In the genomic region with DNA sequence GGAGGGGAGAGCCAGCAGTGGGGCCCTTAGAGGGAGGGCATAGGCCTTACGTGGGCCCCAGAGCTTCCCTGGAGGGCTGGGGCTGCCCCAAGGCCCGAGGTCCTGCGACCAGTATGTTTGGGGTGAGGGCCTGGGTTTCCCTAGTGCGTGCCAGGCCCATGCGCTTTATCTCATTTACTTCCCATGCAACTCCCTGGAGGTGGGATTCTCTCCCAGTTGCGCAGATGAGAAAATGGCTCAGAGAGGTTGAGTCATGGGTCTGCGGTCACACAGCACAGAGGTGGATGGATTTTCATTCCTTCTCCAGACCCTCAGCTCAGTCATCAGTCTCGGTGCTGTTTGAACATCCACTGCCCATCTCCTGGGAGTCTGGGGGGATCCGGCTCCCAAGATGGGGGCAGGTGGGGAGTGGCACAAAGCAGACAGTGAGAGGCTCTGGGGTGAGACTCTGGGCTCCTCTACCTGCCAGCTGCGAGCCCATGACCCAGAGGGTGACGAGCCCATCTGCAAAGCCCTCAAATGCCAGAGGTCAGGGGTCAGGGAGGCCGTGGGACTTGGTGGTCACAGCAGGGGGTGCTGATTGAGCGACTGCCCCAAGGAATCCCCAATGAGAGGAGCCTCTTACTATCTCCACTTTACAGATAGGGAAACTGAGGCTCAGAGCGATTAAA, we compare ENCODE assay signal across 17 cellular contexts.
A peak's percentile ranks its signal among the peaks of the same experiment; 100 is the strongest.
DNase-seq lines count a peak whose midpoint lies in the region; ATAC-seq, FAIRE-seq and TF ChIP-seq lines count a peak whose summit lies in the region.
"Had no signal": no experiment of that assay in that cellular context is flagged by ENCODE, and none has a peak within 500 bp of the region (broad histone marks: within the 10 kb centered on the region; RNA-seq: fewer than 3 reads in every experiment).

No MANE protein-coding gene starts in this region.

- intact Hi-C loops in cardiac septum (cut with DNase I) = no loop called here
- intact Hi-C loops in left ventricle myocardium inferior (cut with micrococcal nuclease) = no loop called here
- intact Hi-C loops in K562 (cut with micrococcal nuclease) = no loop called here

- no peak overlapping the region for H3K4me2 ChIP-seq in K562 (ENCODE audit: insufficient read depth, low read length)
- no peak overlapping the region for H3K4me2 ChIP-seq in osteoblast (ENCODE audit: insufficient read depth, low read length)
- H3K4me2 ChIP-seq: KMS-11, PC-9 had no signal

- H3K79me2 ChIP-seq in K562 (ENCODE audit: control insufficient read depth, insufficient read depth, low read length) = no peaks in the 10 kb centered on the region
- H3K79me2 ChIP-seq in osteoblast (ENCODE audit: insufficient read depth, low read length) = no peaks in the 10 kb centered on the region

- no peak for TF ChIP-seq CTCF in left ventricle myocardium inferior (IDR thresholded peaks at IDR 0.05; ENCODE audit: borderline replicate concordance)
- no peak for TF ChIP-seq CTCF in K562 (IDR thresholded peaks at IDR 0.05 in 2 of 3, conservative IDR thresholded peaks at IDR 0.05 in 1 of 3; ENCODE audit: insufficient read depth in 2 of 3, low read depth in 1 of 3, low read length in 3 of 3)
- no peak for TF ChIP-seq CTCF in osteoblast (IDR thresholded peaks at IDR 0.05; ENCODE audit: extremely low read depth, low read depth, low read length)

- no peaks in the 10 kb centered on the region for H3K9me3 ChIP-seq in left ventricle myocardium inferior (replicated peaks)
- no peaks in the 10 kb centered on the region for H3K9me3 ChIP-seq in K562 (replicated peaks; ENCODE audit: control insufficient read depth, insufficient read depth, low read depth, low read length)
- H3K9me3 ChIP-seq in osteoblast (ENCODE audit: low read depth, low read length) = no peaks in the 10 kb centered on the region
- H3K9me3 ChIP-seq: HAP-1 had no signal

- no peak for TF ChIP-seq RAD21 in K562 (CRISPR knock-in tag; conservative IDR thresholded peaks at IDR 0.05 in 1 of 2, IDR thresholded peaks at IDR 0.05 in 1 of 2)

- CTCF ChIA-PET in K562 (lab: Yijun Ruan, JAX; ENCODE audit: low intra/inter-chr PET ratio) = no interaction called here

- no peaks in the 10 kb centered on the region for H3K9me1 ChIP-seq in K562 (ENCODE audit: control insufficient read depth, insufficient read depth, low read length)

- no peak overlapping the region for H3K27ac ChIP-seq in left ventricle myocardium inferior (replicated peaks)
- no peak overlapping the region for H3K27ac ChIP-seq in K562 (ENCODE audit: extremely low read depth, low read depth, low read length)
- no peak overlapping the region for H3K27ac ChIP-seq in osteoblast (ENCODE audit: low read depth, low read length)
- H3K27ac ChIP-seq: C4-2B, KMS-11, PC-9 had no signal

- H3K27me3 ChIP-seq in left ventricle myocardium inferior (ENCODE audit: low read depth) (no peaks in the 10 kb centered on the region), K562 (ENCODE audit: control insufficient read depth in 2 of 2, insufficient read depth in 2 of 2, low read length in 2 of 2) (no peaks in the 10 kb centered on the region), osteoblast (ENCODE audit: insufficient read depth, low read length) (no peaks in the 10 kb centered on the region)

- H3K4me3 ChIP-seq in left ventricle myocardium inferior (no peak overlapping the region), K562 (no peak overlapping the region), osteoblast (ENCODE audit: insufficient read depth, low read length) (no peak overlapping the region)
- H3K4me3 ChIP-seq: HAP-1, PC-9 had no signal

- DNase-seq in cardiac septum (ENCODE audit: low spot score) = peak; percentile 53
- no peak for DNase-seq in left ventricle myocardium inferior
- no peak for DNase-seq in K562 (ENCODE audit: extremely low read depth in 1 of 4, low spot score in 3 of 4)
- peak; percentile 68 for DNase-seq in osteoblast (ENCODE audit: insufficient read length, low spot score, missing footprints)
- DNase-seq in HuH-7 (ENCODE audit: low spot score) = no peak
- DNase-seq: EL, NCI-H1436, NCI-H2029, NCI-H2171, NCI-H446 treated with DMSO at 0.1 percent for 48 hours, NCI-H748 treated with DMSO at 0.1 percent for 48 hours, PC-9 had no signal

- BruUV-seq in K562 (replicated peaks; lab: Mats Ljungman, UMichigan) = no TSS peak

- H2AFZ ChIP-seq in K562 (ENCODE audit: low read depth, low read length) (no peak overlapping the region), osteoblast (ENCODE audit: low read length) (no peak overlapping the region)
- H2AFZ ChIP-seq: PC-9 had no signal

- no peak for TF ChIP-seq POLR2A in K562 (conservative IDR thresholded peaks at IDR 0.05)

- no peaks in the 10 kb centered on the region; the same call in 1 of the 2 replicates for H4K20me1 ChIP-seq in K562 (replicated peaks; ENCODE audit: control insufficient read depth, insufficient read depth, low read length)
- no peaks in the 10 kb centered on the region for H4K20me1 ChIP-seq in osteoblast (ENCODE audit: insufficient read depth, low read length)

- no peaks in the 10 kb centered on the region for H3K36me3 ChIP-seq in left ventricle myocardium inferior
- no peaks in the 10 kb centered on the region for H3K36me3 ChIP-seq in K562 (ENCODE audit: control insufficient read depth, insufficient read depth, low read length)
- no peaks in the 10 kb centered on the region for H3K36me3 ChIP-seq in osteoblast (ENCODE audit: insufficient read depth, low read length)
- H3K36me3 ChIP-seq: HAP-1 had no signal

- no peak overlapping the region for H3K9ac ChIP-seq in K562 (ENCODE audit: insufficient read depth in 1 of 2, low read depth in 2 of 2, low read length in 2 of 2)
- H3K9ac ChIP-seq: KMS-11 had no signal

- 66% methylated on average over 14 of the region's 14 CpGs for WGBS in K562 (ENCODE audit: insufficient coverage, low coverage, missing lambda C conversion rate)

- H3K4me1 ChIP-seq in left ventricle myocardium inferior = peaks cover 13% of the 10 kb centered on the region
- H3K4me1 ChIP-seq in K562 (replicated peaks in 1 of 2; ENCODE audit: control insufficient read depth in 2 of 2, insufficient read depth in 2 of 2, low read length in 2 of 2) = peaks cover 6 to 59% of the 10 kb centered on the region in 2 experiments; a peak in 3 of 5 replicates
- no peaks in the 10 kb centered on the region for H3K4me1 ChIP-seq in osteoblast (ENCODE audit: insufficient read depth, low read length)
- H3K4me1 ChIP-seq: HAP-1 had no signal

- ATAC-seq in K562 (no peak), HG03175 (IDR thresholded peaks at IDR 0.05; ENCODE audit: unreplicated experiment) (no peak), GM21515 (IDR thresholded peaks at IDR 0.05; ENCODE audit: unreplicated experiment) (no peak)

- POLR2A ChIA-PET in K562 (lab: Yijun Ruan, JAX) = interaction anchor here (0.6 kb wide), 1 partner anchor 53 kb away, joined by 3 read pairs; no protein-coding TSS in a partner anchor

- in situ Hi-C loops in K562 (cut with MboI) = loop anchor here (10.0 kb wide), 1 partner anchor 202 kb away; no protein-coding TSS in a partner anchor

- FAIRE-seq in K562 (lab: Jason Lieb, UNC) = no peak

- no peak for TF ChIP-seq EP300 in K562 (IDR thresholded peaks at IDR 0.05; ENCODE audit: low read length)

TF ChIP-seq in K562, 482 proteins besides CTCF, POLR2A, EP300 and RAD21 (continues in another document):
- TF ChIP-seq, protein P1, sequence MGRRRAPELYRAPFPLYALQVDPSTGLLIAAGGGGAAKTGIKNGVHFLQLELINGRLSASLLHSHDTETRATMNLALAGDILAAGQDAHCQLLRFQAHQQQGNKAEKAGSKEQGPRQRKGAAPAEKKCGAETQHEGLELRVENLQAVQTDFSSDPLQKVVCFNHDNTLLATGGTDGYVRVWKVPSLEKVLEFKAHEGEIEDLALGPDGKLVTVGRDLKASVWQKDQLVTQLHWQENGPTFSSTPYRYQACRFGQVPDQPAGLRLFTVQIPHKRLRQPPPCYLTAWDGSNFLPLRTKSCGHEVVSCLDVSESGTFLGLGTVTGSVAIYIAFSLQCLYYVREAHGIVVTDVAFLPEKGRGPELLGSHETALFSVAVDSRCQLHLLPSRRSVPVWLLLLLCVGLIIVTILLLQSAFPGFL (CRISPR knock-in tag; IDR thresholded peaks at IDR 0.05) = no peak

Comparison
In these comparisons a context has a peak if more than half of its experiments do, and no peak if none do; other contexts are left out.
1. DNase-seq: peak in cardiac septum (single experiment) and osteoblast (single experiment); none in left ventricle myocardium inferior (single experiment), K562 (0 of 4) and HuH-7 (single experiment).